ENCODE assay signal across 1 cellular context in the genomic region with DNA sequence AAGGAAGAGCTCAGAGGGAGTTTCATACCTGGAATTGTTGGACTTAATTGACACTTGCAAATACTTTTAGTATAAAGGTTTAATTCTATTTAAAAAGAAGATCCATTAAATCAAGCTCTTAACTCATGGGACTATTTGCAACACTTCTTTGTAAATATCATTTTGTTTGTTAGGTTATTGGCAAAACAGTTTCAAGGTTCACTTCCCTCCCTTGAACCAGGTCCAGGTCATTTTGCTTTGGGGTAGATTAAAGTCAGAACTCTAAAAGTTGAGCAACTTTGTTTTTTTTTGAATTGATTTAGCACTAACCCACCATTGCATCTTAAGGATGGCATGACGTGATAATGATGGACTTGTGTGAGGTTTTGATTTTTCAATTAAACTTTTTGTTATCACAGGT.
A peak's percentile ranks its signal among the peaks of the same experiment; 100 is the strongest.
TF ChIP-seq lines count a peak whose summit lies in the region.

No MANE protein-coding gene starts in this region.

TF ChIP-seq in liver, 16 proteins besides CTCF, POLR2A, EP300 and RAD21 (continued from another document):
- TF ChIP-seq REST (IDR thresholded peaks at IDR 0.05) (peak; percentile 26), SP1 (IDR thresholded peaks at IDR 0.05) (peak; percentile 72)
